In genomic region chr1:208747979-208748378, GRCh38 we compare ENCODE assay signal across 29 cellular contexts.
DNase-seq lines count a peak whose midpoint lies in the region; ATAC-seq and TF ChIP-seq lines count a peak whose summit lies in the region.
"Had no signal": no experiment of that assay in that cellular context is flagged by ENCODE, and none has a peak within 500 bp of the region (broad histone marks: within the 10 kb centered on the region; RNA-seq: fewer than 3 reads in every experiment).

No MANE protein-coding gene starts in this region.

- H3K27ac Mint-ChIP-seq in activated CD8-positive, alpha-beta T cell treated with anti-CD3 and anti-CD28 coated beads for 36 hours: no peak overlapping the region
- H3K27ac Mint-ChIP-seq: activated naive CD4-positive, alpha-beta T cell treated with anti-CD3 and anti-CD28 coated beads, Interleukin-2, amount 50 U/mL, for 24 hours; activated T-helper 17 cell treated with anti-CD3 and anti-CD28 coated beads, Interleukin-2, amount 50 U/mL, for 72 hours had no signal

- no peaks in the 10 kb centered on the region for H3F3A ChIP-seq in SK-N-SH (replicated peaks; ENCODE audit: insufficient read depth)

- H3K36me3 ChIP-seq in SK-N-SH (replicated peaks in 1 of 2; ENCODE audit: control insufficient read depth in 1 of 2, insufficient read depth in 2 of 2, low read length in 1 of 2) (no peaks in the 10 kb centered on the region), mucosa of descending colon (ENCODE audit: low read depth) (no peaks in the 10 kb centered on the region), breast epithelium (no peaks in the 10 kb centered on the region)
- H3K36me3 ChIP-seq: pancreas, spleen, upper lobe of right lung had no signal

- H3K4me3 ChIP-seq in SK-N-SH (ENCODE audit: low read depth in 2 of 2, low read length in 1 of 2) (peak overlapping the region in 1 of 2 experiments; percentile 4; a peak in 2 of 4 replicates), mucosa of descending colon (no peak overlapping the region), breast epithelium (no peak overlapping the region)
- H3K4me3 ChIP-seq: pancreas, spleen, upper lobe of right lung had no signal

- no peak overlapping the region; the same call in 1 of the 2 replicates for H2AFZ ChIP-seq in SK-N-SH (ENCODE audit: low read depth)

- TF ChIP-seq CTCF in SK-N-SH (IDR thresholded peaks at IDR 0.05): no peak
- no peak for TF ChIP-seq CTCF in mucosa of descending colon (IDR thresholded peaks at IDR 0.05)
- TF ChIP-seq CTCF in activated CD8-positive, alpha-beta T cell treated with anti-CD3 and anti-CD28 coated beads for 36 hours (IDR thresholded peaks at IDR 0.05): no peak
- TF ChIP-seq CTCF in breast epithelium (IDR thresholded peaks at IDR 0.05): no peak

- no peaks in the 10 kb centered on the region for H3K27me3 Mint-ChIP-seq in activated CD8-positive, alpha-beta T cell treated with anti-CD3 and anti-CD28 coated beads for 36 hours

- no peak overlapping the region for H3K4me3 Mint-ChIP-seq in activated CD8-positive, alpha-beta T cell treated with anti-CD3 and anti-CD28 coated beads for 36 hours
- H3K4me3 Mint-ChIP-seq: activated naive CD4-positive, alpha-beta T cell treated with anti-CD3 and anti-CD28 coated beads, Interleukin-2, amount 50 U/mL, for 24 hours; activated T-helper 17 cell treated with anti-CD3 and anti-CD28 coated beads, Interleukin-2, amount 50 U/mL, for 72 hours; neural crest cell had no signal

- H4K20me1 ChIP-seq in SK-N-SH (ENCODE audit: insufficient read depth): no peaks in the 10 kb centered on the region

- no peaks in the 10 kb centered on the region for H3K9me2 ChIP-seq in SK-N-SH

- ATAC-seq in mucosa of descending colon: peak; percentile 34
- ATAC-seq in activated CD8-positive, alpha-beta T cell treated with anti-CD3 and anti-CD28 coated beads for 36 hours: no peak
- ATAC-seq: activated T-helper 17 cell treated with anti-CD3 and anti-CD28 coated beads, Interleukin-2, amount 50 U/mL, for 72 hours; left cardiac atrium; pancreas; PC-3; right cardiac atrium; stimulated activated naive CD8-positive, alpha-beta T cell treated with anti-CD3 and anti-CD28 coated beads, Interleukin-15, Interleukin-2, amounts not matched to agents 100 U/mL and 50 U/mL, for 24 hours; upper lobe of right lung had no signal

- H3K9me3 ChIP-seq in SK-N-SH (no peaks in the 10 kb centered on the region), mucosa of descending colon (no peaks in the 10 kb centered on the region), breast epithelium (no peaks in the 10 kb centered on the region)
- H3K9me3 ChIP-seq: pancreas, upper lobe of right lung had no signal

- H3K36me3 Mint-ChIP-seq in activated CD8-positive, alpha-beta T cell treated with anti-CD3 and anti-CD28 coated beads for 36 hours (ENCODE audit: low read depth): no peaks in the 10 kb centered on the region
- H3K36me3 Mint-ChIP-seq: activated naive CD4-positive, alpha-beta T cell treated with anti-CD3 and anti-CD28 coated beads, Interleukin-2, amount 50 U/mL, for 24 hours had no signal

- H3K27ac ChIP-seq in SK-N-SH (ENCODE audit: low read depth in 2 of 2, low read length in 1 of 2): peak overlapping the region; percentile 9 to 95; a peak in 3 of 4 replicates
- H3K27ac ChIP-seq in breast epithelium: no peak overlapping the region
- H3K27ac ChIP-seq: HL-60, pancreas, spleen, upper lobe of right lung had no signal

- CTCF ChIA-PET in SK-N-SH (lab: Yijun Ruan, JAX): interaction anchor here (0.9 to 2.2 kb wide), 5 partner anchors 10 to 227 kb away, joined by 3 to 8 read pairs (median 3); no protein-coding TSS in a partner anchor
- CTCF ChIA-PET in activated CD8-positive, alpha-beta T cell treated with anti-CD3 and anti-CD28 coated beads for 36 hours (lab: Charles Lee): interaction anchor here (1.6 kb wide), 1 partner anchor 501 kb away, joined by 4 read pairs; no protein-coding TSS in a partner anchor

- peaks cover 6% of the 10 kb centered on the region for H3K9me3 Mint-ChIP-seq in activated CD8-positive, alpha-beta T cell treated with anti-CD3 and anti-CD28 coated beads for 36 hours

- peak in 1 of 2 experiments; percentile 83; a peak in 2 of 4 replicates for TF ChIP-seq EP300 in SK-N-SH (IDR thresholded peaks at IDR 0.05; ENCODE audit: borderline replicate concordance in 1 of 2, low read depth in 1 of 2, low read length in 1 of 2)

- no peaks in the 10 kb centered on the region for H3K27me3 ChIP-seq in SK-N-SH (ENCODE audit: insufficient read depth)
- H3K27me3 ChIP-seq in breast epithelium: no peaks in the 10 kb centered on the region
- H3K27me3 ChIP-seq: spleen, upper lobe of right lung had no signal

- WGBS in SK-N-SH (ENCODE audit: low lambda C conversion rate): 10% methylated on average over 6 of the region's 6 CpGs

- H3K4me1 ChIP-seq in SK-N-SH (ENCODE audit: control insufficient read depth in 1 of 2, insufficient read depth in 2 of 2, low read depth in 1 of 2, low read length in 1 of 2) (peaks cover 0 to 16% of the 10 kb centered on the region in 2 experiments; a peak in 2 of 4 replicates), mucosa of descending colon (ENCODE audit: low read depth) (peaks cover 3% of the 10 kb centered on the region), breast epithelium (no peaks in the 10 kb centered on the region)
- H3K4me1 ChIP-seq: pancreas, spleen, upper lobe of right lung had no signal

- H3K79me2 ChIP-seq in SK-N-SH (ENCODE audit: insufficient read depth): no peaks in the 10 kb centered on the region

- peak overlapping the region; percentile 54; the same call in 1 of the 2 replicates for H3K4me2 ChIP-seq in SK-N-SH

- no peak for TF ChIP-seq POLR2A in breast epithelium (IDR thresholded peaks at IDR 0.05)

- no peak for TF ChIP-seq RAD21 in SK-N-SH (IDR thresholded peaks at IDR 0.05; ENCODE audit: low read length)

- POLR2A ChIA-PET in SK-N-SH (lab: Yijun Ruan, JAX): no interaction called here
- POLR2A ChIA-PET in activated CD8-positive, alpha-beta T cell treated with anti-CD3 and anti-CD28 coated beads for 36 hours (lab: Charles Lee): no interaction called here

- intact Hi-C loops in mucosa of descending colon (cut with DNase I, micrococcal nuclease) (no loop called here), breast epithelium (cut with DNase I; ENCODE audit: low total_unique reads) (no loop called here)
- intact Hi-C loops in activated CD8-positive, alpha-beta T cell treated with anti-CD3 and anti-CD28 coated beads for 36 hours (cut with micrococcal nuclease): no loop called here

- no peaks in the 10 kb centered on the region for H3K4me1 Mint-ChIP-seq in activated CD8-positive, alpha-beta T cell treated with anti-CD3 and anti-CD28 coated beads for 36 hours (ENCODE audit: low read depth)
- H3K4me1 Mint-ChIP-seq: activated naive CD4-positive, alpha-beta T cell treated with anti-CD3 and anti-CD28 coated beads, Interleukin-2, amount 50 U/mL, for 24 hours; activated T-helper 17 cell treated with anti-CD3 and anti-CD28 coated beads, Interleukin-2, amount 50 U/mL, for 72 hours; neural crest cell had no signal

- DNase-seq in SHP77 treated with DMSO at 0.1 percent for 48 hours (lab: John Stamatoyannopoulos, UW): peak; percentile 17
- DNase-seq in SHP77 (lab: John Stamatoyannopoulos, UW): no peak
- peak; percentile 49 for DNase-seq in SK-N-SH
- DNase-seq in mucosa of descending colon: peak in 1 of 3 donors; percentile 5
- no peak for DNase-seq in activated CD8-positive, alpha-beta T cell treated with anti-CD3 and anti-CD28 coated beads for 36 hours
- DNase-seq in NOMO-1 treated with DMSO at 0.1 percent for 48 hours (lab: John Stamatoyannopoulos, UW; ENCODE audit: unreplicated experiment): no peak
- no peak for DNase-seq in breast epithelium (ENCODE audit: low spot score in 2 of 2)
- no peak for DNase-seq in NOMO-1 treated with dmso at 0.1 percent for 144 hours (lab: John Stamatoyannopoulos, UW; ENCODE audit: unreplicated experiment)
- DNase-seq: activated CD4-positive, alpha-beta T cell treated with anti-CD3 and anti-CD28 coated beads for 1 hour; amniotic stem cell; DMS 273 treated with DMSO at 0.1 percent for 48 hours; H7; hippocampal formation; KBM-7; left cardiac atrium; mammary epithelial cell; NCI-H1092 treated with DMSO at 0.1 percent for 48 hours; NCI-H2081 treated with DMSO at 0.1 percent for 48 hours; pancreas; PC-3; right cardiac atrium; spleen; stimulated activated CD4-positive, alpha-beta T cell treated with anti-CD3 and anti-CD28 coated beads, Interleukin-2, amount 100 ng/mL, for 24 hours; stimulated activated naive CD8-positive, alpha-beta T cell treated with anti-CD3 and anti-CD28 coated beads, Interleukin-15, Interleukin-2, amounts not matched to agents 100 U/mL and 50 U/mL, for 24 hours; upper lobe of right lung had no signal

- no peak overlapping the region for H3K9ac ChIP-seq in SK-N-SH

TF ChIP-seq in SK-N-SH, 30 proteins besides CTCF, POLR2A, EP300 and RAD21:
- TF ChIP-seq GATA2 (CRISPR knock-in tag; IDR thresholded peaks at IDR 0.05): no peak; the same call in 1 of the 2 replicates
- TF ChIP-seq EZH2phosphoT487 (IDR thresholded peaks at IDR 0.05; ENCODE audit: borderline replicate concordance, low read depth): no peak
- no peak for TF ChIP-seq SIN3A (IDR thresholded peaks at IDR 0.05; ENCODE audit: borderline replicate concordance, low read depth, low read length)
- TF ChIP-seq NFIC (IDR thresholded peaks at IDR 0.05; ENCODE audit: borderline replicate concordance): no peak
- peak; percentile 48; the same call in 1 of the 2 replicates for TF ChIP-seq MXI1 (IDR thresholded peaks at IDR 0.05; ENCODE audit: low read depth, low read length)
- peak; percentile 50 for TF ChIP-seq TCF12 (IDR thresholded peaks at IDR 0.05)
- TF ChIP-seq YY1 (IDR thresholded peaks at IDR 0.05; ENCODE audit: low read depth): no peak
- no peak for TF ChIP-seq MAX (IDR thresholded peaks at IDR 0.05; ENCODE audit: low read depth)
- peak; percentile 72 for TF ChIP-seq RCOR1 (IDR thresholded peaks at IDR 0.05; ENCODE audit: low read length)
- TF ChIP-seq TEAD4 (IDR thresholded peaks at IDR 0.05; ENCODE audit: borderline replicate concordance, insufficient read depth): peak; percentile 61; the same call in 1 of the 2 replicates

Comparison
In these comparisons a context has a peak if more than half of its experiments do, and no peak if none do; other contexts are left out.
1. DNase-seq: peak in SHP77 treated with DMSO at 0.1 percent for 48 hours (single experiment) and SK-N-SH (single experiment); none in SHP77 (0 of 2), activated CD8-positive, alpha-beta T cell treated with anti-CD3 and anti-CD28 coated beads for 36 hours (single experiment), NOMO-1 treated with DMSO at 0.1 percent for 48 hours (single experiment), breast epithelium (0 of 2) and NOMO-1 treated with dmso at 0.1 percent for 144 hours (single experiment).
2. H3K27ac ChIP-seq: peak in SK-N-SH (2 of 2); none in breast epithelium (0 of 2).